ENCODE assay signal across 1 cellular context in the genomic region with DNA sequence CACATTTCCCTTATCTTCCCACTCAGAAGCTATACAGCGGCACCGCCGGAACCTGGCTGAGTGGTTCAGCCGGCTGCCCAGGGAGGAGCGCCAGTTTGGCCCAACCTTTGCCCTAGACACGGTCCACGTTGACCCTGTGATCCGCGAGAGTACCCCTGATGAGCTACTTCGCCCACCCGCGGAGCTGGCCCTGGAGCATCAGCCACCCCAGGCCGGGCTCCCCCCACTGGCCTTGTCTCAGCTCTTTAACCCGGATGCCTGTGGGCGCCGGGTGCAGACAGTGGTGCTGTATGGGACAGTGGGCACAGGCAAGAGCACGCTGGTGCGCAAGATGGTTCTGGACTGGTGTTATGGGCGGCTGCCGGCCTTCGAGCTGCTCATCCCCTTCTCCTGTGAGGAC.
A peak's percentile ranks its signal among the peaks of the same experiment; 100 is the strongest.
TF ChIP-seq lines count a peak whose summit lies in the region.

No MANE protein-coding gene starts in this region.

TF ChIP-seq in HepG2, 621 proteins besides CTCF, POLR2A, EP300 and RAD21:
- TF ChIP-seq, protein P1, sequence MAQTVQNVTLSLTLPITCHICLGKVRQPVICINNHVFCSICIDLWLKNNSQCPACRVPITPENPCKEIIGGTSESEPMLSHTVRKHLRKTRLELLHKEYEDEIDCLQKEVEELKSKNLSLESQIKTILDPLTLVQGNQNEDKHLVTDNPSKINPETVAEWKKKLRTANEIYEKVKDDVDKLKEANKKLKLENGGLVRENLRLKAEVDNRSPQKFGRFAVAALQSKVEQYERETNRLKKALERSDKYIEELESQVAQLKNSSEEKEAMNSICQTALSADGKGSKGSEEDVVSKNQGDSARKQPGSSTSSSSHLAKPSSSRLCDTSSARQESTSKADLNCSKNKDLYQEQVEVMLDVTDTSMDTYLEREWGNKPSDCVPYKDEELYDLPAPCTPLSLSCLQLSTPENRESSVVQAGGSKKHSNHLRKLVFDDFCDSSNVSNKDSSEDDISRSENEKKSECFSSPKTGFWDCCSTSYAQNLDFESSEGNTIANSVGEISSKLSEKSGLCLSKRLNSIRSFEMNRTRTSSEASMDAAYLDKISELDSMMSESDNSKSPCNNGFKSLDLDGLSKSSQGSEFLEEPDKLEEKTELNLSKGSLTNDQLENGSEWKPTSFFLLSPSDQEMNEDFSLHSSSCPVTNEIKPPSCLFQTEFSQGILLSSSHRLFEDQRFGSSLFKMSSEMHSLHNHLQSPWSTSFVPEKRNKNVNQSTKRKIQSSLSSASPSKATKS (CRISPR knock-in tag; IDR thresholded peaks at IDR 0.05): no peak
- TF ChIP-seq SP1 (IDR thresholded peaks at IDR 0.05) (no peak), SP1 (CRISPR knock-in tag; IDR thresholded peaks at IDR 0.05) (no peak), AGO2 (optimal IDR thresholded peaks at IDR 0.05; ENCODE audit: low read depth, low read length) (peak; percentile 63)
- TF ChIP-seq, protein P2, sequence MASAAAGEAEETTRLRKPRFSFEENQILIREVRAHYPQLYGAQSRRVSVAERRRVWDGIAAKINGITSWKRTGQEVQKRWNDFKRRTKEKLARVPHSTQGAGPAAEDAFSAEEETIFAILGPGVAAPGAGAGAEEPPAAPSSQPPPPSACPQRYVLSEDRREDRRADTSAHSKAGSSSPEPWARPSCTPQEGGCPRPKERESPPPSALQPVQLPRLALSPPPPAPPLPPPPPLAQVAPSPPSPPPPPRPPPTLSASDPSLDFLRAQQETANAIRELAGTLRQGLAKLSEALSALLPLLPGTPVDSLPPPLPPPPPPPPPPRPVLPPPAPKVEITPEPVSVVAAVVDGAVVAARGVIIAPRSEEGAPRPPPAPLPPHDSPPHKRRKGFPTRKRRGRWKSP (CRISPR knock-in tag; IDR thresholded peaks at IDR 0.05): no peak
